8 cellular contexts compared by ENCODE assay signal in the genomic region with DNA sequence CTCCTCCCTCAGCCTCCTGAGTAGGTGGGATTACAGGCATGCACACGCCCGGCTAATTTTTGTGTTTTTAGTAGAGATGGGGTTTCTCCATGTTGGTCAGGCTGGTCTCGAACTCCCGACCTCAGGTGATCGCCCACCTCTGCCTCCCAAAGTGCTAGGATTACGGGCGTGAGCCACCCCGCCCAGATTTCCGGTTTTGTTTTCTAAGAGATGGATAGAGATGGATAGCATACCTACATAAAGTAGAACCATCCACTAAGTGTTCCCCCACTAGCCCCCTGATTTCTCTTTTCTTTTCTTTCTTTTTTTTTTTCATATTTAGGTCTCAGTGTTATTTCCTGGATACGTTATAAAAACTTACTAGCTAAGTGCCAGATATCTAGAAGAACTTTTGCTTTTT. TPM values are rescaled to one million over a fixed set of nuclear protein-coding genes. Genes with fewer than 3 reads are reported as not detected.
DNase-seq lines count a peak whose midpoint lies in the region; ATAC-seq and TF ChIP-seq lines count a peak whose summit lies in the region.

No MANE protein-coding gene starts in this region.

- intact Hi-C loops in psoas muscle (cut with DNase I) = loop anchor here (2.0 to 10.0 kb wide), 2 partner anchors 37 to 49 kb away; no protein-coding TSS in a partner anchor

- DNase-seq in EL (peak; percentile 17), RPMI8226 (peak; percentile 11), psoas muscle (no peak), left lobe of liver (ENCODE audit: low spot score) (no peak)
- no peak for DNase-seq in stimulated activated CD4-positive, alpha-beta T cell treated with anti-CD3 and anti-CD28 coated beads, Interleukin-2, amount 100 ng/mL, for 48 hours

- 6 to 11% methylated on average over 10 of the region's 10 CpGs for WGBS in esophagus, 2 donors
- WGBS in psoas muscle, 3 donors = 39 to 49% (median 46%) methylated on average over 10 of the region's 10 CpGs

- TF ChIP-seq CTCF in psoas muscle (IDR thresholded peaks at IDR 0.05) = no peak

- no peaks in the 10 kb centered on the region for H3K27me3 ChIP-seq in esophagus (ENCODE audit: control insufficient read depth in 1 of 2, insufficient read depth in 2 of 2, low read length in 2 of 2)
- H3K27me3 ChIP-seq in psoas muscle (ENCODE audit: insufficient read depth in 3 of 3, low read length in 2 of 3) = no peaks in the 10 kb centered on the region

- ATAC-seq in psoas muscle = no peak
- no peak for ATAC-seq in GM19467 (IDR thresholded peaks at IDR 0.05; ENCODE audit: unreplicated experiment)
- ATAC-seq in left lobe of liver = no peak
- ATAC-seq in GM21447 (IDR thresholded peaks at IDR 0.05; ENCODE audit: unreplicated experiment) = no peak

- H3K4me3 ChIP-seq in esophagus (ENCODE audit: low read depth in 1 of 2, low read length in 2 of 2) (peak overlapping the region; percentile 40 to 100), psoas muscle (peak overlapping the region; percentile 90)

- no peaks in the 10 kb centered on the region for H3K9me3 ChIP-seq in esophagus (ENCODE audit: control insufficient read depth in 2 of 2, insufficient read depth in 1 of 2, low read depth in 1 of 2, low read length in 1 of 2)
- H3K9me3 ChIP-seq in psoas muscle = no peaks in the 10 kb centered on the region

- H3K36me3 ChIP-seq in esophagus (ENCODE audit: control insufficient read depth in 2 of 2, insufficient read depth in 2 of 2, low read length in 1 of 2) = no peaks in the 10 kb centered on the region
- H3K36me3 ChIP-seq in psoas muscle (ENCODE audit: insufficient read depth in 1 of 2, low read depth in 1 of 2) = no peaks in the 10 kb centered on the region

- H3K4me1 ChIP-seq in esophagus (ENCODE audit: control insufficient read depth in 2 of 2, insufficient read depth in 2 of 2, low read length in 1 of 2) = peaks cover 2 to 7% of the 10 kb centered on the region in 2 donors
- H3K4me1 ChIP-seq in psoas muscle = peaks cover 43% of the 10 kb centered on the region

- peak overlapping the region in 1 of 2 donors; percentile 74 for H3K27ac ChIP-seq in esophagus (ENCODE audit: low read depth in 2 of 2, low read length in 1 of 2)
- peak overlapping the region; percentile 96 for H3K27ac ChIP-seq in psoas muscle

RNA-seq across cellular contexts. Expression of a gene that starts 2.0 kb away (rescaled TPM):
- polyA plus RNA-seq in esophagus (10 to 100 TPM; 64.4 to 67.1 TPM), psoas muscle (10 to 100 TPM; 32.4 to 53.6 (median 45.4) TPM)
- total RNA-seq in psoas muscle (10 to 100 TPM; 35.3 to 42.8 (median 39.5) TPM), left lobe of liver (37.5 TPM)

Comparison
In these comparisons a context has a peak if more than half of its experiments do, and no peak if none do; other contexts are left out.
1. DNase-seq: peak in EL (single experiment) and RPMI8226 (single experiment); none in psoas muscle (0 of 2), stimulated activated CD4-positive, alpha-beta T cell treated with anti-CD3 and anti-CD28 coated beads, Interleukin-2, amount 100 ng/mL, for 48 hours (0 of 2) and left lobe of liver (single experiment).